Comparison of ENCODE assay signal across 8 cellular contexts in genomic region chr10:81873932-81874816, GRCh38. TPM values are rescaled to one million over a fixed set of nuclear protein-coding genes. Genes with fewer than 3 reads are reported as not detected.
DNase-seq lines count a peak whose midpoint lies in the region; ATAC-seq and TF ChIP-seq lines count a peak whose summit lies in the region.

No MANE protein-coding gene starts in this region.

- in situ Hi-C loops in KBM-7 (cut with MboI; ENCODE audit: low pct_unique_long_range_greater_than_20kb, low sequenced_read_pairs) = no loop called here

- H3K27me3 Mint-ChIP-seq in chondrocyte (ENCODE audit: low read depth) = peaks cover 54% of the 10 kb centered on the region
- H3K27me3 Mint-ChIP-seq in CD4-positive, alpha-beta memory T cell = peaks cover 22 to 40% of the 10 kb centered on the region in 2 donors

- TF ChIP-seq CTCF in chondrocyte (IDR thresholded peaks at IDR 0.05) (no peak), upper lobe of right lung (IDR thresholded peaks at IDR 0.05) (no peak)

- no peaks in the 10 kb centered on the region for H3K9me3 Mint-ChIP-seq in chondrocyte (ENCODE audit: low read depth)
- H3K9me3 Mint-ChIP-seq in CD4-positive, alpha-beta memory T cell = peaks cover 0 to 11% (median 4%) of the 10 kb centered on the region in 8 donors

- intact Hi-C loops in left colon (cut with DNase I, micrococcal nuclease) (no loop called here), upper lobe of right lung (cut with DNase I) (no loop called here)
- intact Hi-C loops in CD4-positive, alpha-beta memory T cell (cut with micrococcal nuclease) = no loop called here

- peaks cover 24% of the 10 kb centered on the region for H3K27me3 ChIP-seq in upper lobe of right lung
- peaks cover 3% of the 10 kb centered on the region for H3K27me3 ChIP-seq in CD4-positive, alpha-beta memory T cell (ENCODE audit: insufficient read depth, low read length)

- H3K36me3 ChIP-seq in upper lobe of right lung = no peaks in the 10 kb centered on the region
- no peaks in the 10 kb centered on the region for H3K36me3 ChIP-seq in CD4-positive, alpha-beta memory T cell (ENCODE audit: insufficient read depth, low read length)

- H3K36me3 Mint-ChIP-seq in chondrocyte (ENCODE audit: low read depth) = peaks cover 3% of the 10 kb centered on the region
- H3K36me3 Mint-ChIP-seq in CD4-positive, alpha-beta memory T cell = peaks cover 0 to 3% of the 10 kb centered on the region in 2 donors

- H3K27ac Mint-ChIP-seq in chondrocyte (ENCODE audit: unreplicated experiment) = no peak overlapping the region
- H3K27ac Mint-ChIP-seq in CD4-positive, alpha-beta memory T cell = no peak overlapping the region

- POLR2A ChIA-PET in CD4-positive, alpha-beta memory T cell (lab: Charles Lee; ENCODE audit: partially characterized antibody) = no interaction called here

- CTCF ChIA-PET in CD4-positive, alpha-beta memory T cell (lab: Charles Lee; ENCODE audit: partially characterized antibody) = no interaction called here

- H3K4me1 Mint-ChIP-seq in chondrocyte (ENCODE audit: low read depth) = peaks cover 4% of the 10 kb centered on the region
- peaks cover 3 to 13% (median 10%) of the 10 kb centered on the region in 4 donors for H3K4me1 Mint-ChIP-seq in CD4-positive, alpha-beta memory T cell

- ATAC-seq in left colon = peak; percentile 61
- peak; percentile 94 for ATAC-seq in upper lobe of right lung

- H3K4me1 ChIP-seq in upper lobe of right lung = peaks cover 7% of the 10 kb centered on the region
- H3K4me1 ChIP-seq in CD4-positive, alpha-beta memory T cell (ENCODE audit: insufficient read depth, low read length) = no peaks in the 10 kb centered on the region

- no peaks in the 10 kb centered on the region for H3K9me3 ChIP-seq in upper lobe of right lung
- no peaks in the 10 kb centered on the region for H3K9me3 ChIP-seq in CD4-positive, alpha-beta memory T cell (ENCODE audit: control insufficient read depth in 1 of 2, low read length in 2 of 2)

- no peak overlapping the region for H3K4me3 Mint-ChIP-seq in chondrocyte (ENCODE audit: unreplicated experiment)
- peak overlapping the region in 1 of 8 donors; percentile 38 for H3K4me3 Mint-ChIP-seq in CD4-positive, alpha-beta memory T cell

- H3K4me3 ChIP-seq in upper lobe of right lung = peak overlapping the region; percentile 45
- no peak overlapping the region for H3K4me3 ChIP-seq in CD4-positive, alpha-beta memory T cell (ENCODE audit: low read length in 2 of 2)

- peak; percentile 4 for DNase-seq in DMS114 treated with DMSO at 0.1 percent for 48 hours (lab: John Stamatoyannopoulos, UW; ENCODE audit: unreplicated experiment)
- peak; percentile 3 for DNase-seq in KBM-7
- DNase-seq in chondrocyte (ENCODE audit: low spot score) = peak; percentile 93
- peak in 1 of 2 donors; percentile 27 for DNase-seq in left colon
- DNase-seq in upper lobe of right lung = peak; percentile 90
- no peak for DNase-seq in CD4-positive, alpha-beta memory T cell
- DNase-seq in T-helper 9 cell = no peak
- DNase-seq in NK-92 treated with Interleukin-12 subunit alpha and Interleukin-12 subunit beta, amount 100 ng/mL, for 24 hours (lab: John Stamatoyannopoulos, UW) = no peak

- no peak overlapping the region for H3K27ac ChIP-seq in upper lobe of right lung
- no peak overlapping the region for H3K27ac ChIP-seq in CD4-positive, alpha-beta memory T cell (ENCODE audit: low read depth, low read length)

RNA-seq across cellular contexts. Expression of gene NRG3, which starts 0.8 kb away (rescaled TPM):
- not detected in 3 replicates for total RNA-seq in chondrocyte
- under 1 TPM; 0.11 to 0.18 TPM for total RNA-seq in left colon
- total RNA-seq in upper lobe of right lung = 2.3 TPM
- not detected for total RNA-seq in CD4-positive, alpha-beta memory T cell
- not detected for polyA plus RNA-seq in CD4-positive, alpha-beta memory T cell

Comparison
In these comparisons a context has a peak if more than half of its experiments do, and no peak if none do; other contexts are left out.
1. DNase-seq: peak in DMS114 treated with DMSO at 0.1 percent for 48 hours (single experiment), KBM-7 (single experiment), chondrocyte (single experiment) and upper lobe of right lung (single experiment); none in CD4-positive, alpha-beta memory T cell (0 of 5), T-helper 9 cell (single experiment) and NK-92 treated with Interleukin-12 subunit alpha and Interleukin-12 subunit beta, amount 100 ng/mL, for 24 hours (single experiment).